Comparison of ENCODE assay signal across 11 cellular contexts in the genomic region with DNA sequence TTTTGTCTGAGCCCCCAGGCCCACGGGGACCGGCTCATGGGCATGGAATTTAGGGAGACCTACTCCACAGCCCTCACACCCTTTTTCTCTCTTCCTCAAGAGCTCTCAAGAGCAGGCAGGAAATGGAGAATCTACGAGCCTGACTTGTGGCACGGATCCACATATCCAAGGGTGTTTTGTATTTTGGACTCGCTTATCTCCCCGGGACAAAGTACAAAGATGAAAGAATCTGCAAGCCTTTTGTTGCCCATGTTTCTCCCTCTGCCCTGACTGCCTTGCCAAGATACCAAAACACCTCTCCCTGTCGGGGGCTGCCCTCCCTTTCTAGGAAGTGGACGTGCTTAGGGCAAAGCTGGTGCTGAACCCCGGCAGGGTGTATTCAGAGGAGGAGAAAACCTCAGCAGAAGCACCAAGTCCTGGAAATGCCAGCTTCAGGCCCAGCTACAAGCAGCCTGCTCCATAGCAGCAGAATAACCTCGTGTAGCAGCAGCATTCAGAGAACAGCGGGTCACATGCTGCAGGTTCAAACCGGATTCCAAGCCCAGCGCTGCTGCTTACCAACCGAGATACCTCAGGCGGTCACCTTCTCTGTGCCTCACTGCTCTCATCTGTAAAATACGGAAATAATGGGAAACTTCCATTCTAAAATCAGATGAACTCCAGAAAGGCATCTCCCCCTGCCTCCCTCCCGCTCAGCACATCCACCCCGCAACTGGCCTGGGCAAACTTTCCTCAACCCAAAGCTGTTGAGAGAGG. TPM values are rescaled to one million over a fixed set of nuclear protein-coding genes. Genes with fewer than 3 reads are reported as not detected.
DNase-seq lines count a peak whose midpoint lies in the region; ATAC-seq and TF ChIP-seq lines count a peak whose summit lies in the region.
"Had no signal": no experiment of that assay in that cellular context is flagged by ENCODE, and none has a peak within 500 bp of the region (broad histone marks: within the 10 kb centered on the region; RNA-seq: fewer than 3 reads in every experiment).

No MANE protein-coding gene starts in this region.

- H3K4me3 ChIP-seq in right lobe of liver (no peak overlapping the region), upper lobe of right lung (no peak overlapping the region)

- H3K36me3 ChIP-seq in right lobe of liver, result peaks cover 0 to 5% (median 1%) of the 10 kb centered on the region in 4 donors
- H3K36me3 ChIP-seq in upper lobe of right lung, result no peaks in the 10 kb centered on the region
- H3K36me3 ChIP-seq: WERI-Rb-1 had no signal

- peak; percentile 13 for ATAC-seq in Right ventricle myocardium superior (ENCODE audit: poor library complexity)
- ATAC-seq in right lobe of liver, result peak; percentile 29 to 67 (median 48)
- ATAC-seq in upper lobe of right lung, result peak; percentile 17
- ATAC-seq: activated naive CD8-positive, alpha-beta T cell treated with anti-CD3 and anti-CD28 coated beads, Interleukin-2, amount 50 U/mL, for 24 hours had no signal

- peak overlapping the region; percentile 66 to 90 (median 69) for H3K27ac ChIP-seq in right lobe of liver
- peak overlapping the region; percentile 60 for H3K27ac ChIP-seq in upper lobe of right lung
- H3K27ac ChIP-seq: WERI-Rb-1 had no signal

- intact Hi-C loops in Right ventricle myocardium superior (cut with DNase I), result no loop called here
- intact Hi-C loops in cardiac septum (cut with DNase I), result loop anchor here (2.0 to 5.0 kb wide), 2 partner anchors 42 to 167 kb away; a partner anchor contains a TSS
- intact Hi-C loops in right lobe of liver (cut with DNase I), result loop anchor here (10.0 kb wide), 1 partner anchor 171 kb away; a partner anchor contains a TSS
- intact Hi-C loops in upper lobe of right lung (cut with DNase I), result no loop called here

- H3K27me3 ChIP-seq in right lobe of liver, result no peaks in the 10 kb centered on the region
- H3K27me3 ChIP-seq in upper lobe of right lung, result no peaks in the 10 kb centered on the region

- no peak for TF ChIP-seq CTCF in right lobe of liver (IDR thresholded peaks at IDR 0.05)
- TF ChIP-seq CTCF in upper lobe of right lung (IDR thresholded peaks at IDR 0.05), result no peak

- DNase-seq in Right ventricle myocardium superior (no peak), cardiac septum (ENCODE audit: low spot score) (no peak), cortex of kidney (lab: John Stamatoyannopoulos, UW) (peak; percentile 22), right lobe of liver (peak; percentile 62 to 81 (median 78)), upper lobe of right lung (no peak), GDM1 (lab: John Stamatoyannopoulos, UW) (no peak), MV-4-11 (lab: John Stamatoyannopoulos, UW) (no peak), activated T-cell treated with anti-CD3 and anti-CD28 coated beads for 4 hours (no peak)
- DNase-seq: activated naive CD8-positive, alpha-beta T cell treated with anti-CD3 and anti-CD28 coated beads, Interleukin-2, amount 50 U/mL, for 24 hours; NCI-H2081; WERI-Rb-1 had no signal

- no peaks in the 10 kb centered on the region for H3K9me3 ChIP-seq in right lobe of liver
- no peaks in the 10 kb centered on the region for H3K9me3 ChIP-seq in upper lobe of right lung

- peaks cover 3 to 70% (median 26%) of the 10 kb centered on the region in 4 donors for H3K4me1 ChIP-seq in right lobe of liver
- peaks cover 21% of the 10 kb centered on the region for H3K4me1 ChIP-seq in upper lobe of right lung

- WGBS in right lobe of liver (ENCODE audit: insufficient coverage, low coverage, low lambda C conversion rate, missing lambda C conversion rate), result 16% methylated on average over 12 of the region's 18 CpGs

- no peak for TF ChIP-seq POLR2A in right lobe of liver (IDR thresholded peaks at IDR 0.05)

RNA-seq across cellular contexts. Expression of a gene that starts 35.2 kb away (rescaled TPM):
- total RNA-seq in Right ventricle myocardium superior, result 3.7 TPM
- total RNA-seq in cardiac septum, result 0.67 TPM
- 100 to 1,000 TPM in 1 of 6 experiments, 10 to 100 TPM in 5; 32.9 to 134 (median 61.0) TPM for total RNA-seq in right lobe of liver
- 125 TPM for total RNA-seq in upper lobe of right lung

Comparison
In these comparisons a context has a peak if more than half of its experiments do, and no peak if none do; other contexts are left out.
1. intact Hi-C loops: an anchor here in cardiac septum (2.0 to 5.0 kb wide) and right lobe of liver (10.0 kb wide); none called in Right ventricle myocardium superior and upper lobe of right lung.
2. DNase-seq: peak in cortex of kidney (single experiment) and right lobe of liver (3 of 3); none in Right ventricle myocardium superior (single experiment), cardiac septum (single experiment), upper lobe of right lung (single experiment), GDM1 (single experiment), MV-4-11 (single experiment) and activated T-cell treated with anti-CD3 and anti-CD28 coated beads for 4 hours (single experiment).
3. Peak in every context shown above with its lines, with median percentiles within 50 percentile points of each other: ATAC-seq.